19 cellular contexts compared by ENCODE assay signal in the genomic region with DNA sequence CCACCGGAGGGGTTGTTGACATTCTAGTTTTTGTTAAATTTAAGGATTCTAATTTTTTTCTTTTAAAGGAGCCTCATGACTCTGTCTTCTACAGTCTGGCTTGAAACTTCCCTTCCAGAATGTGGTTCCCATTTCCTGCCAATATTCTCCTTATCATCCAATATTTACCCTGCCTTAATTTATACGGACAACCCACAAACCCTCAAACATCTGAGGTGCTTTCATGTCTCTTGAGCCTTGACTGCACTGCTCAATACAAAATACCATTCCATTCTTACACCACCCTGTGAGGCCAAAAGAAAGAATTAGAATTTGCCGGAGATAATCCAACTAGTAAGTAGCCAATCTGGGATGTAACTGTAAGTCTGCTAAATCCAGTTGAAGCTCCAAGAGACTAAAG.
DNase-seq lines count a peak whose midpoint lies in the region; ATAC-seq and TF ChIP-seq lines count a peak whose summit lies in the region.
"Had no signal": no experiment of that assay in that cellular context is flagged by ENCODE, and none has a peak within 500 bp of the region (broad histone marks: within the 10 kb centered on the region; RNA-seq: fewer than 3 reads in every experiment).

No MANE protein-coding gene starts in this region.

- BruUV-seq in Calu3 (replicated peaks; lab: Mats Ljungman, UMichigan), result no TSS peak

- intact Hi-C loops in Calu3 (cut with micrococcal nuclease; ENCODE audit: unreplicated experiment), result no loop called here

- no peaks in the 10 kb centered on the region for H3K4me1 Mint-ChIP-seq in activated naive CD8-positive, alpha-beta T cell treated with anti-CD3 and anti-CD28 coated beads, Interleukin-2, amount 50 U/mL, for 24 hours
- no peaks in the 10 kb centered on the region for H3K4me1 Mint-ChIP-seq in Calu3 (ENCODE audit: low read depth, unreplicated experiment)
- H3K4me1 Mint-ChIP-seq: B cell; CD4-positive, CD25-positive, alpha-beta regulatory T cell had no signal

- CTCF ChIA-PET in Calu3 (lab: Charles Lee), result interaction anchor here (1.0 kb wide), 1 partner anchor 21 kb away, joined by 3 read pairs; no protein-coding TSS in a partner anchor

- H3K9me3 Mint-ChIP-seq in activated naive CD8-positive, alpha-beta T cell treated with anti-CD3 and anti-CD28 coated beads, Interleukin-2, amount 50 U/mL, for 24 hours, result peaks cover 4% of the 10 kb centered on the region
- no peaks in the 10 kb centered on the region for H3K9me3 Mint-ChIP-seq in Calu3 (ENCODE audit: low read depth, unreplicated experiment)
- H3K9me3 Mint-ChIP-seq: CD8-positive, alpha-beta T cell; GM23338; H9 had no signal

- ATAC-seq in activated naive CD8-positive, alpha-beta T cell treated with anti-CD3 and anti-CD28 coated beads, Interleukin-2, amount 50 U/mL, for 24 hours, result no peak
- ATAC-seq: CD8-positive, alpha-beta T cell; GM23338; HCT116 had no signal

- H3K4me3 ChIP-seq in WERI-Rb-1 (ENCODE audit: low read depth, low read length) (no peak overlapping the region), fibroblast of the aortic adventitia (ENCODE audit: low read depth, low read length) (no peak overlapping the region)
- H3K4me3 ChIP-seq: BLaER1, GM23338 had no signal

- DNase-seq in M059J (ENCODE audit: low read depth) (peak; percentile 26), WERI-Rb-1 (peak; percentile 31), astrocyte of the hippocampus (ENCODE audit: low read depth, low spot score) (peak; percentile 89), fibroblast of the aortic adventitia (ENCODE audit: low read depth) (peak; percentile 47), Calu3 (no peak)
- DNase-seq in activated naive CD8-positive, alpha-beta T cell treated with anti-CD3 and anti-CD28 coated beads, Interleukin-2, amount 50 U/mL, for 24 hours, result no peak
- no peak for DNase-seq in activated CD4-positive, alpha-beta T cell treated with anti-CD3 and anti-CD28 coated beads for 1 hour
- DNase-seq: CD4-positive, CD25-positive, alpha-beta regulatory T cell; CD8-positive, alpha-beta T cell; DMS53; DMS79 treated with DMSO at 0.1 percent for 48 hours; GF-D8; H9 had no signal

- H3K9me3 ChIP-seq in WERI-Rb-1 (ENCODE audit: severe bottlenecking), result no peaks in the 10 kb centered on the region
- H3K9me3 ChIP-seq: BLaER1 had no signal

- no peak for TF ChIP-seq CTCF in WERI-Rb-1 (IDR thresholded peaks at IDR 0.05; ENCODE audit: low read depth, low read length)
- TF ChIP-seq CTCF in fibroblast of the aortic adventitia (IDR thresholded peaks at IDR 0.05; ENCODE audit: insufficient read depth, low read length), result no peak
- TF ChIP-seq CTCF in Calu3 (IDR thresholded peaks at IDR 0.05; ENCODE audit: unreplicated experiment), result no peak

- H3K27me3 ChIP-seq in WERI-Rb-1 (ENCODE audit: insufficient read depth, low read depth, severe bottlenecking), result no peaks in the 10 kb centered on the region
- H3K27me3 ChIP-seq: BLaER1 had no signal

- peaks cover 3% of the 10 kb centered on the region for H3K27me3 Mint-ChIP-seq in activated naive CD8-positive, alpha-beta T cell treated with anti-CD3 and anti-CD28 coated beads, Interleukin-2, amount 50 U/mL, for 24 hours
- H3K27me3 Mint-ChIP-seq in Calu3 (ENCODE audit: unreplicated experiment), result peaks cover 3% of the 10 kb centered on the region
- H3K27me3 Mint-ChIP-seq: B cell had no signal

- H3K36me3 ChIP-seq in WERI-Rb-1, result no peaks in the 10 kb centered on the region
- H3K36me3 ChIP-seq: BLaER1 had no signal

- H3K4me3 Mint-ChIP-seq in activated naive CD8-positive, alpha-beta T cell treated with anti-CD3 and anti-CD28 coated beads, Interleukin-2, amount 50 U/mL, for 24 hours, result no peak overlapping the region
- no peak overlapping the region for H3K4me3 Mint-ChIP-seq in Calu3 (ENCODE audit: low read depth, unreplicated experiment)
- H3K4me3 Mint-ChIP-seq: B cell; CD4-positive, CD25-positive, alpha-beta regulatory T cell; CD8-positive, alpha-beta T cell; GM23338; H9 had no signal

- H3K36me3 Mint-ChIP-seq in activated naive CD8-positive, alpha-beta T cell treated with anti-CD3 and anti-CD28 coated beads, Interleukin-2, amount 50 U/mL, for 24 hours (ENCODE audit: low read depth), result no peaks in the 10 kb centered on the region
- no peaks in the 10 kb centered on the region for H3K36me3 Mint-ChIP-seq in Calu3 (ENCODE audit: insufficient read depth, unreplicated experiment)
- H3K36me3 Mint-ChIP-seq: CD4-positive, CD25-positive, alpha-beta regulatory T cell; CD8-positive, alpha-beta T cell had no signal

- H3K27ac ChIP-seq in WERI-Rb-1, result no peak overlapping the region
- H3K27ac ChIP-seq: 22Rv1, BLaER1, C4-2B had no signal

- H3K27ac Mint-ChIP-seq in activated naive CD8-positive, alpha-beta T cell treated with anti-CD3 and anti-CD28 coated beads, Interleukin-2, amount 50 U/mL, for 24 hours, result no peak overlapping the region
- no peak overlapping the region for H3K27ac Mint-ChIP-seq in Calu3 (ENCODE audit: unreplicated experiment)
- H3K27ac Mint-ChIP-seq: B cell; CD4-positive, CD25-positive, alpha-beta regulatory T cell; CD8-positive, alpha-beta T cell; GM23338; H9 had no signal

Comparison
In these comparisons a context has a peak if more than half of its experiments do, and no peak if none do; other contexts are left out.
1. DNase-seq: peak in M059J (single experiment), WERI-Rb-1 (single experiment), astrocyte of the hippocampus (single experiment) and fibroblast of the aortic adventitia (single experiment); none in activated naive CD8-positive, alpha-beta T cell treated with anti-CD3 and anti-CD28 coated beads, Interleukin-2, amount 50 U/mL, for 24 hours (single experiment), activated CD4-positive, alpha-beta T cell treated with anti-CD3 and anti-CD28 coated beads for 1 hour (single experiment) and Calu3 (single experiment).